8 cellular contexts compared by ENCODE assay signal in genomic region chr1:211579434-211580302, GRCh38. TPM values are rescaled to one million over a fixed set of nuclear protein-coding genes. Genes with fewer than 3 reads are reported as not detected.
A peak's percentile ranks its signal among the peaks of the same experiment; 100 is the strongest.
DNase-seq lines count a peak whose midpoint lies in the region; ATAC-seq, FAIRE-seq and TF ChIP-seq lines count a peak whose summit lies in the region.

No MANE protein-coding gene starts in this region.

- H3K9me3 ChIP-seq in mesenchymal stem cell (ENCODE audit: control insufficient read depth, low read length), result no peaks in the 10 kb centered on the region
- no peaks in the 10 kb centered on the region for H3K9me3 ChIP-seq in upper lobe of right lung

- no peak overlapping the region for H2BK5ac ChIP-seq in mesenchymal stem cell (ENCODE audit: low read depth, low read length, poor library complexity, severe bottlenecking)

- H3K79me1 ChIP-seq in mesenchymal stem cell (replicated peaks; ENCODE audit: low read length, poor library complexity, severe bottlenecking), result peaks cover 5% of the 10 kb centered on the region

- H3K4me1 ChIP-seq in mesenchymal stem cell (ENCODE audit: control insufficient read depth, insufficient read depth, low read depth, low read length), result peaks cover 6% of the 10 kb centered on the region
- H3K4me1 ChIP-seq in upper lobe of right lung, result peaks cover 30% of the 10 kb centered on the region

- DNase-seq in NCI-H510A treated with DMSO at 0.1 percent for 48 hours (lab: John Stamatoyannopoulos, UW) (peak; percentile 87), NCI-H510A (lab: John Stamatoyannopoulos, UW) (no peak), HTR-8/SVneo (ENCODE audit: insufficient read length, low spot score) (peak; percentile 59), RPMI7951 (ENCODE audit: low read depth) (peak; percentile 58), mesenchymal stem cell (peak; percentile 56), upper lobe of right lung (peak; percentile 92)

- no peak overlapping the region for H3K4ac ChIP-seq in mesenchymal stem cell (ENCODE audit: low read depth in 1 of 2, low read length in 2 of 2)

- peaks cover 3 to 14% of the 10 kb centered on the region in 2 experiments for H3K36me3 ChIP-seq in mesenchymal stem cell (ENCODE audit: control insufficient read depth in 1 of 2, insufficient read depth in 2 of 2, low read depth in 1 of 2, low read length in 2 of 2)
- peaks cover 14% of the 10 kb centered on the region for H3K36me3 ChIP-seq in upper lobe of right lung

- no peak overlapping the region for H2AFZ ChIP-seq in mesenchymal stem cell (ENCODE audit: low read depth, low read length)

- peak overlapping the region; percentile 54 for H3K4me2 ChIP-seq in mesenchymal stem cell (ENCODE audit: low read length, poor library complexity, severe bottlenecking)

- no peak overlapping the region for H3K14ac ChIP-seq in mesenchymal stem cell (ENCODE audit: low read length in 2 of 2)

- TF ChIP-seq CTCF in upper lobe of right lung (IDR thresholded peaks at IDR 0.05), result no peak

- no peak overlapping the region for H2BK12ac ChIP-seq in mesenchymal stem cell (ENCODE audit: low read length in 2 of 2)

- peak overlapping the region; percentile 65 for H3K27ac ChIP-seq in cingulate gyrus (ENCODE audit: low read depth, low read length)
- no peak overlapping the region for H3K27ac ChIP-seq in mesenchymal stem cell (ENCODE audit: low read length, poor library complexity, severe bottlenecking)
- H3K27ac ChIP-seq in upper lobe of right lung, result peak overlapping the region; percentile 62

- H2BK15ac ChIP-seq in mesenchymal stem cell (ENCODE audit: low read depth, poor library complexity, severe bottlenecking), result no peak overlapping the region

- H4K8ac ChIP-seq in mesenchymal stem cell (ENCODE audit: low read length), result peak overlapping the region; percentile 37

- no peak for FAIRE-seq in HTR-8/SVneo (lab: Jason Lieb, UNC)

- peak; percentile 43 for ATAC-seq in GM21529 (IDR thresholded peaks at IDR 0.05; ENCODE audit: unreplicated experiment)
- peak; percentile 62 for ATAC-seq in upper lobe of right lung

- peak overlapping the region; percentile 6 for H2BK120ac ChIP-seq in mesenchymal stem cell (ENCODE audit: low read depth, low read length)

- 10% methylated on average over 35 of the region's 47 CpGs for WGBS in mesenchymal stem cell

- H4K91ac ChIP-seq in mesenchymal stem cell (ENCODE audit: low read length), result no peak overlapping the region

- H3K27me3 ChIP-seq in mesenchymal stem cell (ENCODE audit: control insufficient read depth in 1 of 2, insufficient read depth in 1 of 2, low read length in 2 of 2), result no peaks in the 10 kb centered on the region
- H3K27me3 ChIP-seq in upper lobe of right lung, result no peaks in the 10 kb centered on the region

- H3K23ac ChIP-seq in mesenchymal stem cell (ENCODE audit: low read length in 2 of 2), result no peak overlapping the region

- peak overlapping the region in 1 of 2 experiments; percentile 37 for H3K18ac ChIP-seq in mesenchymal stem cell (ENCODE audit: low read depth in 1 of 2, low read length in 2 of 2)

- no peak overlapping the region for H2AK5ac ChIP-seq in mesenchymal stem cell (ENCODE audit: low read length, severe bottlenecking)

- H3K9ac ChIP-seq in mesenchymal stem cell (ENCODE audit: low read length), result peak overlapping the region; percentile 89

- H3K4me3 ChIP-seq in mesenchymal stem cell (ENCODE audit: insufficient read depth in 1 of 2, low read depth in 1 of 2, low read length in 2 of 2) (peak overlapping the region; percentile 68 to 83), upper lobe of right lung (peak overlapping the region; percentile 81)

- intact Hi-C loops in upper lobe of right lung (cut with DNase I), result no loop called here

RNA-seq across cellular contexts. Expression of gene SLC30A1, which starts 0.7 kb away (rescaled TPM):
- 10.1 and 12.0 TPM in 2 replicates for total RNA-seq in RPMI7951 (2014; rRNA removed; shearing (Covaris generic))
- polyA plus RNA-seq in mesenchymal stem cell (2013, experiment 1 of 2), result 6.8 TPM
- polyA plus RNA-seq in mesenchymal stem cell (2013, experiment 2 of 2), result 7.1 TPM
- 15.6 TPM for total RNA-seq in upper lobe of right lung
